Comparison of ENCODE assay signal across 38 cellular contexts in genomic region chr22:45029501-45029900, GRCh38. TPM values are rescaled to one million over a fixed set of nuclear protein-coding genes. Genes with fewer than 3 reads are reported as not detected.
"Had no signal": no experiment of that assay in that cellular context is flagged by ENCODE, and none has a peak within 500 bp of the region (broad histone marks: within the 10 kb centered on the region; RNA-seq: fewer than 3 reads in every experiment).

No MANE protein-coding gene starts in this region.

- H3K4me1 Mint-ChIP-seq: activated CD4-positive, alpha-beta memory T cell treated with anti-CD3 and anti-CD28 coated beads, Interleukin-2, amount 10 ng/mL, durations not matched to agents 7 days and 5 days; activated CD4-positive, alpha-beta T cell treated with anti-CD3 and anti-CD28 coated beads for 36 hours; activated CD4-positive, alpha-beta T cell treated with anti-CD3 and anti-CD28 coated beads, Interleukin-2, amount 10 ng/mL, durations not matched to agents 7 days and 5 days; activated CD8-positive, alpha-beta memory T cell treated with anti-CD3 and anti-CD28 coated beads, Interleukin-2, amount 10 ng/mL, durations not matched to agents 7 days and 5 days; activated naive CD8-positive, alpha-beta T cell treated with anti-CD3 and anti-CD28 coated beads for 36 hours; brain; central memory CD8-positive, alpha-beta T cell had no signal

- H3K4me1 ChIP-seq: ascending aorta, colonic mucosa had no signal

- DNase-seq: activated CD4-positive, alpha-beta memory T cell treated with anti-CD3 and anti-CD28 coated beads, Interleukin-2, amount 10 ng/mL, durations not matched to agents 7 days and 5 days; activated CD4-positive, alpha-beta T cell treated with anti-CD3 and anti-CD28 coated beads for 1 hour; activated CD4-positive, alpha-beta T cell treated with anti-CD3 and anti-CD28 coated beads for 36 hours; activated CD4-positive, alpha-beta T cell treated with anti-CD3 and anti-CD28 coated beads for 48 hours; activated CD4-positive, alpha-beta T cell treated with anti-CD3 and anti-CD28 coated beads, Interleukin-2, amount 10 ng/mL, durations not matched to agents 7 days and 5 days; activated CD4-positive, alpha-beta T cell treated with anti-CD3 and anti-CD28 coated beads, Interleukin-2, amount 50 U/mL, for 48 hours; activated CD4-positive, CD25-positive, alpha-beta regulatory T cell; activated CD8-positive, alpha-beta memory T cell treated with anti-CD3 and anti-CD28 coated beads for 24 hours; activated CD8-positive, alpha-beta memory T cell treated with anti-CD3 and anti-CD28 coated beads, Interleukin-2, amount 10 ng/mL, durations not matched to agents 7 days and 5 days; activated CD8-positive, alpha-beta memory T cell treated with anti-CD3 and anti-CD28 coated beads, Interleukin-2, amount 50 U/mL, for 48 hours; activated CD8-positive, alpha-beta T cell treated with anti-CD3 and anti-CD28 coated beads, Interleukin-2, amount 10 ng/mL, durations not matched to agents 7 days and 5 days; activated effector memory CD4-positive, alpha-beta T cell treated with anti-CD3 and anti-CD28 coated beads, Interleukin-2, amount 50 U/mL, for 16 hours; activated gamma-delta T cell treated with Interleukin-2 at 50 U/mL for 16 hours; activated naive CD4-positive, alpha-beta T cell; activated naive CD4-positive, alpha-beta T cell treated with anti-CD3 and anti-CD28 coated beads for 36 hours; activated naive CD4-positive, alpha-beta T cell treated with anti-CD3 and anti-CD28 coated beads, Interleukin-2, amount 50 U/mL, for 16 hours; activated naive CD8-positive, alpha-beta T cell treated with anti-CD3 and anti-CD28 coated beads for 36 hours; activated T-cell treated with anti-CD3 and anti-CD28 coated beads, Interleukin-2, amount 50 U/mL, for 24 hours; activated T-cell treated with anti-CD3 and anti-CD28 coated beads, Interleukin-2, amount 50 U/mL, for 48 hours; amygdala; anterior cingulate cortex; caudate nucleus; cerebellar nuclear complex; colonic mucosa; T-helper 2 cell; T-helper 9 cell had no signal

- H3K27ac Mint-ChIP-seq: activated CD4-positive, alpha-beta memory T cell treated with anti-CD3 and anti-CD28 coated beads, Interleukin-2, amount 10 ng/mL, durations not matched to agents 7 days and 5 days; activated CD4-positive, alpha-beta T cell treated with anti-CD3 and anti-CD28 coated beads for 36 hours; activated CD4-positive, alpha-beta T cell treated with anti-CD3 and anti-CD28 coated beads, Interleukin-2, amount 10 ng/mL, durations not matched to agents 7 days and 5 days; activated CD8-positive, alpha-beta memory T cell treated with anti-CD3 and anti-CD28 coated beads, Interleukin-2, amount 10 ng/mL, durations not matched to agents 7 days and 5 days; activated CD8-positive, alpha-beta T cell treated with anti-CD3 and anti-CD28 coated beads, Interleukin-2, amount 10 ng/mL, durations not matched to agents 7 days and 5 days; activated naive CD4-positive, alpha-beta T cell treated with anti-CD3 and anti-CD28 coated beads for 36 hours; activated naive CD4-positive, alpha-beta T cell treated with anti-CD3 and anti-CD28 coated beads, Interleukin-2, amount 50 U/mL, for 72 hours; activated naive CD8-positive, alpha-beta T cell treated with anti-CD3 and anti-CD28 coated beads for 36 hours; activated T-cell treated with anti-CD3 and anti-CD28 coated beads, Interleukin-2, amount 50 U/mL, for 24 hours; brain; T-helper 1 cell treated with Interleukin-12 subunit alpha and Interleukin-12 subunit beta and Interleukin-4 antibody, amounts not matched to agents 30 μg/mL and 1 μg/mL, for 36 hours; T-helper 2 cell treated with Interferon-gamma antibody and Interleukin-4, amounts not matched to agents 5 μg/mL and 100 μg/mL, for 36 hours had no signal

- H3K27ac ChIP-seq: ascending aorta, cardiac muscle cell, colonic mucosa, VCaP had no signal

- FAIRE-seq: TTC549 had no signal

- H3K4me3 ChIP-seq: ascending aorta, cardiac muscle cell, colonic mucosa had no signal

- H3K36me3 Mint-ChIP-seq: activated CD8-positive, alpha-beta memory T cell treated with anti-CD3 and anti-CD28 coated beads, Interleukin-2, amount 10 ng/mL, durations not matched to agents 7 days and 5 days; activated naive CD4-positive, alpha-beta T cell treated with anti-CD3 and anti-CD28 coated beads, Interleukin-2, amount 50 U/mL, for 72 hours; activated naive CD8-positive, alpha-beta T cell treated with anti-CD3 and anti-CD28 coated beads for 36 hours; brain had no signal

- H3K27me3 ChIP-seq: ascending aorta, cardiac muscle cell, colonic mucosa had no signal

- H3K9me3 Mint-ChIP-seq: activated CD4-positive, alpha-beta memory T cell treated with anti-CD3 and anti-CD28 coated beads, Interleukin-2, amount 10 ng/mL, durations not matched to agents 7 days and 5 days; activated CD4-positive, alpha-beta T cell treated with anti-CD3 and anti-CD28 coated beads, Interleukin-2, amount 10 ng/mL, durations not matched to agents 7 days and 5 days; activated naive CD4-positive, alpha-beta T cell treated with anti-CD3 and anti-CD28 coated beads for 36 hours; activated naive CD4-positive, alpha-beta T cell treated with anti-CD3 and anti-CD28 coated beads, Interleukin-2, amount 50 U/mL, for 72 hours; activated naive CD8-positive, alpha-beta T cell treated with anti-CD3 and anti-CD28 coated beads for 36 hours; activated T-cell treated with anti-CD3 and anti-CD28 coated beads, Interleukin-2, amount 50 U/mL, for 24 hours; central memory CD8-positive, alpha-beta T cell; T-helper 1 cell treated with Interleukin-12 subunit alpha and Interleukin-12 subunit beta and Interleukin-4 antibody, amounts not matched to agents 30 μg/mL and 1 μg/mL, for 36 hours; T-helper 2 cell treated with Interferon-gamma antibody and Interleukin-4, amounts not matched to agents 5 μg/mL and 100 μg/mL, for 36 hours had no signal

- H3K4me3 Mint-ChIP-seq: activated CD4-positive, alpha-beta memory T cell treated with anti-CD3 and anti-CD28 coated beads, Interleukin-2, amount 10 ng/mL, durations not matched to agents 7 days and 5 days; activated CD4-positive, alpha-beta T cell treated with anti-CD3 and anti-CD28 coated beads for 36 hours; activated CD4-positive, alpha-beta T cell treated with anti-CD3 and anti-CD28 coated beads, Interleukin-2, amount 10 ng/mL, durations not matched to agents 7 days and 5 days; activated CD8-positive, alpha-beta memory T cell treated with anti-CD3 and anti-CD28 coated beads, Interleukin-2, amount 10 ng/mL, durations not matched to agents 7 days and 5 days; activated CD8-positive, alpha-beta T cell treated with anti-CD3 and anti-CD28 coated beads, Interleukin-2, amount 10 ng/mL, durations not matched to agents 7 days and 5 days; activated naive CD4-positive, alpha-beta T cell treated with anti-CD3 and anti-CD28 coated beads for 36 hours; activated naive CD8-positive, alpha-beta T cell treated with anti-CD3 and anti-CD28 coated beads for 36 hours; activated T-cell treated with anti-CD3 and anti-CD28 coated beads, Interleukin-2, amount 50 U/mL, for 24 hours; brain; central memory CD8-positive, alpha-beta T cell; T-helper 1 cell treated with Interleukin-12 subunit alpha and Interleukin-12 subunit beta and Interleukin-4 antibody, amounts not matched to agents 30 μg/mL and 1 μg/mL, for 36 hours; T-helper 2 cell treated with Interferon-gamma antibody and Interleukin-4, amounts not matched to agents 5 μg/mL and 100 μg/mL, for 36 hours; WTC11 had no signal

- ATAC-seq: activated CD4-positive, alpha-beta T cell treated with anti-CD3 and anti-CD28 coated beads for 36 hours; activated CD4-positive, CD25-positive, alpha-beta regulatory T cell treated with anti-CD3 and anti-CD28 coated beads, Interleukin-2, amount 50 U/mL, for 24 hours; activated CD8-positive, alpha-beta memory T cell treated with anti-CD3 and anti-CD28 coated beads, Interleukin-2, amount 10 ng/mL, durations not matched to agents 7 days and 5 days; activated CD8-positive, alpha-beta T cell treated with anti-CD3 and anti-CD28 coated beads, Interleukin-2, amount 10 ng/mL, durations not matched to agents 7 days and 5 days; activated naive CD4-positive, alpha-beta T cell treated with anti-CD3 and anti-CD28 coated beads, Interleukin-2, amount 50 U/mL, for 72 hours; WTC11 had no signal

- H3K9me3 ChIP-seq: ascending aorta, colonic mucosa had no signal

- H3K36me3 ChIP-seq: ascending aorta, cardiac muscle cell, colonic mucosa had no signal

RNA-seq across cellular contexts. Expression of gene PHF21B, which starts 19.7 kb away (rescaled TPM):
- total RNA-seq: activated CD4-positive, alpha-beta memory T cell treated with anti-CD3 and anti-CD28 coated beads, Interleukin-2, amount 10 ng/mL, durations not matched to agents 7 days and 5 days; activated CD4-positive, alpha-beta T cell treated with anti-CD3 and anti-CD28 coated beads for 36 hours; activated CD4-positive, alpha-beta T cell treated with anti-CD3 and anti-CD28 coated beads, Interleukin-2, amount 10 ng/mL, durations not matched to agents 7 days and 5 days; activated naive CD4-positive, alpha-beta T cell treated with anti-CD3 and anti-CD28 coated beads for 36 hours; ascending aorta; bronchial epithelial cell; colonic mucosa had no signal
